Comparison of ENCODE assay signal across 1 cellular context in genomic region chr5:138936225-138936967, GRCh38.
TF ChIP-seq lines count a peak whose summit lies in the region.

No MANE protein-coding gene starts in this region.

TF ChIP-seq in SK-N-SH, 30 proteins besides CTCF, POLR2A, EP300 and RAD21 (continued from another document):
- no peak for TF ChIP-seq JUND (IDR thresholded peaks at IDR 0.05)
- no peak for TF ChIP-seq NRF1 (IDR thresholded peaks at IDR 0.05; ENCODE audit: low read depth, low read length)
- TF ChIP-seq EZH2phosphoT487 (IDR thresholded peaks at IDR 0.05; ENCODE audit: borderline replicate concordance, low read depth) = no peak
- no peak for TF ChIP-seq RCOR1 (IDR thresholded peaks at IDR 0.05; ENCODE audit: low read length)
- no peak for TF ChIP-seq ELF1 (IDR thresholded peaks at IDR 0.05)
- TF ChIP-seq CHD2 (IDR thresholded peaks at IDR 0.05; ENCODE audit: low read length, partially characterized antibody) = no peak
- TF ChIP-seq MAX (IDR thresholded peaks at IDR 0.05; ENCODE audit: low read depth) = no peak
- no peak for TF ChIP-seq POLR2AphosphoS5 (IDR thresholded peaks at IDR 0.05; ENCODE audit: low read depth, low read length)
- TF ChIP-seq RXRA (IDR thresholded peaks at IDR 0.05; ENCODE audit: borderline replicate concordance, low read depth) = no peak
- no peak for TF ChIP-seq FOXM1 (IDR thresholded peaks at IDR 0.05; ENCODE audit: low read depth)
- no peak for TF ChIP-seq FOSL2 (IDR thresholded peaks at IDR 0.05; ENCODE audit: borderline replicate concordance, low read depth)
